16 cellular contexts compared by ENCODE assay signal in the genomic region with DNA sequence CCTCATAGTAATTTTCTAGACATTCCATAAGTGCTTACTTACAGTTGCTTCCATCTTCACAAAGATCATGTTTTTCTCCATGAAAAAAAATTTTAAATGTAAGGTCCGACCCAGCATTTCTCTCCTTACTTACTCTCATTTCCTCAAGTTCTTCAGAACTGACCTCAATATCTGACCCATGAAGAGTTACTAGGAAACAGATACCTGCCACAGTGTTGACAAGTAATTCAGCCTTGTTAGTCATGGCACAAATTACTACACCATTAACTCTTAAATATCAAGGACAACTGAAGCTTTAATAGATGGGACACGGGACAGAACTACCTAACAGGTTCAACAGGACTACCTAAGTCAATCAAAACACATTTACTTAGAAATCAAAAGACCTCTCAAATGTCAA.
DNase-seq lines count a peak whose midpoint lies in the region; ATAC-seq, FAIRE-seq and TF ChIP-seq lines count a peak whose summit lies in the region.
"Had no signal": no experiment of that assay in that cellular context is flagged by ENCODE, and none has a peak within 500 bp of the region (broad histone marks: within the 10 kb centered on the region; RNA-seq: fewer than 3 reads in every experiment).

No MANE protein-coding gene starts in this region.

- intact Hi-C loops in natural killer cell (cut with micrococcal nuclease), result no loop called here

- H3K27ac Mint-ChIP-seq in natural killer cell, result no peak overlapping the region
- H3K27ac Mint-ChIP-seq: CD4-positive, alpha-beta T cell had no signal

- peaks cover 15 to 26% of the 10 kb centered on the region in 2 donors for H3K9me3 Mint-ChIP-seq in natural killer cell

- H3K27me3 Mint-ChIP-seq in natural killer cell (ENCODE audit: low read depth in 2 of 2), result no peaks in the 10 kb centered on the region
- H3K27me3 Mint-ChIP-seq: CD4-positive, alpha-beta T cell had no signal

- H3K27me3 ChIP-seq in bronchial epithelial cell (ENCODE audit: control insufficient read depth, insufficient read depth, low read length), result no peaks in the 10 kb centered on the region

- FAIRE-seq in bronchial epithelial cell (lab: Jason Lieb, UNC), result no peak
- FAIRE-seq: A549, D721Med had no signal

- no peak for ATAC-seq in natural killer cell
- ATAC-seq: A549 had no signal

- no peaks in the 10 kb centered on the region for H3K36me3 ChIP-seq in bronchial epithelial cell (ENCODE audit: control insufficient read depth, insufficient read depth, low read length)

- TF ChIP-seq CTCF in bronchial epithelial cell (IDR thresholded peaks at IDR 0.05; ENCODE audit: insufficient read depth, low read length, severe bottlenecking), result no peak
- no peak for TF ChIP-seq CTCF in natural killer cell (IDR thresholded peaks at IDR 0.05)

- no peaks in the 10 kb centered on the region for H3K4me1 Mint-ChIP-seq in natural killer cell

- peak; percentile 1 for DNase-seq in DMS53 (lab: John Stamatoyannopoulos, UW)
- DNase-seq in DMS53 treated with DMSO at 0.1 percent for 48 hours (lab: John Stamatoyannopoulos, UW; ENCODE audit: unreplicated experiment), result no peak
- DNase-seq in bronchial epithelial cell (ENCODE audit: low read depth), result peak; percentile 5
- DNase-seq in kidney glomerular epithelial cell (lab: John Stamatoyannopoulos, UW), result peak; percentile 56
- DNase-seq in hypothalamus (lab: John Stamatoyannopoulos, UW), result no peak
- DNase-seq in natural killer cell, result no peak
- DNase-seq in nucleus accumbens (lab: John Stamatoyannopoulos, UW), result no peak
- DNase-seq: AML-193; Caco-2; CD4-positive, alpha-beta T cell; DMS79 treated with DMSO at 0.1 percent for 48 hours; GF-D8; GM23248; HCEC 1CT had no signal

- no peak overlapping the region for H3K4me3 ChIP-seq in bronchial epithelial cell (ENCODE audit: low read depth, low read length)
- H3K4me3 ChIP-seq: A549, GM23248 had no signal

- peaks cover 15% of the 10 kb centered on the region for H3K36me3 Mint-ChIP-seq in natural killer cell

- H3K4me3 Mint-ChIP-seq in natural killer cell, result no peak overlapping the region
- H3K4me3 Mint-ChIP-seq: CD4-positive, alpha-beta T cell had no signal

Comparison
In these comparisons a context has a peak if more than half of its experiments do, and no peak if none do; other contexts are left out.
1. DNase-seq: peak in DMS53 (single experiment), bronchial epithelial cell (single experiment) and kidney glomerular epithelial cell (single experiment); none in DMS53 treated with DMSO at 0.1 percent for 48 hours (single experiment), hypothalamus (0 of 51), natural killer cell (single experiment) and nucleus accumbens (0 of 56).